ENCODE assay signal across 2 cellular contexts in the genomic region with DNA sequence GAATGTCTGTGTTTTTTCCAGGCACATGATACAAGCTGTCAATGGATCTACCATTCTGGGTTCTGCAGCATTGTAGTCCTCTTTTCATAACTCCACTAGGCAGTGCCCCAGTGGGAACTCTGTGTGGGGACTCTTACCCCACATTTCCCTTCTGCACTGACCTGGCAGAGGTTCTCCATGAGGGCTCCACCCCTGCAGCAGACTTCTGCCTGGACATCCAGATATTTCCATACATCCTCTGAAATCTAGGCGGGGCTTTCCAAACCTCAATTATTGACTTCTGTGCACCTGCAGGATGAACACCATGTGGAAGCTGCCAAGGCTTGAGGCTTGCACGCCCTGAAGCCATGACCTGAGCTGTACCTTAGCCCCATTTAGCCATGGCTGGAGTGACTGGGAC.
A peak's percentile ranks its signal among the peaks of the same experiment; 100 is the strongest.
TF ChIP-seq lines count a peak whose summit lies in the region.

No MANE protein-coding gene starts in this region.

TF ChIP-seq in HepG2, 621 proteins besides CTCF, POLR2A, EP300 and RAD21:
- 0 out of 2 replicates have a peak, but pooled peaks have one; percentile 47 for TF ChIP-seq CBX5 (CRISPR knock-in tag; IDR thresholded peaks at IDR 0.05; ENCODE audit: borderline replicate concordance)
- TF ChIP-seq ZNF788 (CRISPR knock-in tag; IDR thresholded peaks at IDR 0.05; ENCODE audit: borderline replicate concordance), result peak; percentile 63; the same call in 1 of the 2 replicates
- TF ChIP-seq, protein P1, sequence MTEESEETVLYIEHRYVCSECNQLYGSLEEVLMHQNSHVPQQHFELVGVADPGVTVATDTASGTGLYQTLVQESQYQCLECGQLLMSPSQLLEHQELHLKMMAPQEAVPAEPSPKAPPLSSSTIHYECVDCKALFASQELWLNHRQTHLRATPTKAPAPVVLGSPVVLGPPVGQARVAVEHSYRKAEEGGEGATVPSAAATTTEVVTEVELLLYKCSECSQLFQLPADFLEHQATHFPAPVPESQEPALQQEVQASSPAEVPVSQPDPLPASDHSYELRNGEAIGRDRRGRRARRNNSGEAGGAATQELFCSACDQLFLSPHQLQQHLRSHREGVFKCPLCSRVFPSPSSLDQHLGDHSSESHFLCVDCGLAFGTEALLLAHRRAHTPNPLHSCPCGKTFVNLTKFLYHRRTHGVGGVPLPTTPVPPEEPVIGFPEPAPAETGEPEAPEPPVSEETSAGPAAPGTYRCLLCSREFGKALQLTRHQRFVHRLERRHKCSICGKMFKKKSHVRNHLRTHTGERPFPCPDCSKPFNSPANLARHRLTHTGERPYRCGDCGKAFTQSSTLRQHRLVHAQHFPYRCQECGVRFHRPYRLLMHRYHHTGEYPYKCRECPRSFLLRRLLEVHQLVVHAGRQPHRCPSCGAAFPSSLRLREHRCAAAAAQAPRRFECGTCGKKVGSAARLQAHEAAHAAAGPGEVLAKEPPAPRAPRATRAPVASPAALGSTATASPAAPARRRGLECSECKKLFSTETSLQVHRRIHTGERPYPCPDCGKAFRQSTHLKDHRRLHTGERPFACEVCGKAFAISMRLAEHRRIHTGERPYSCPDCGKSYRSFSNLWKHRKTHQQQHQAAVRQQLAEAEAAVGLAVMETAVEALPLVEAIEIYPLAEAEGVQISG (CRISPR knock-in tag; IDR thresholded peaks at IDR 0.05), result no peak
- peak; percentile 84; the same call in 1 of the 2 replicates for TF ChIP-seq SETDB1 (CRISPR knock-in tag; IDR thresholded peaks at IDR 0.05; ENCODE audit: borderline replicate concordance)
- no peak for TF ChIP-seq NFRKB (IDR thresholded peaks at IDR 0.05)
- no peak for TF ChIP-seq ZNF577 (CRISPR knock-in tag; IDR thresholded peaks at IDR 0.05; ENCODE audit: borderline replicate concordance, low read depth)
- peak; percentile 88 for TF ChIP-seq TOPORS (CRISPR knock-in tag; IDR thresholded peaks at IDR 0.05)
- TF ChIP-seq, protein P2, sequence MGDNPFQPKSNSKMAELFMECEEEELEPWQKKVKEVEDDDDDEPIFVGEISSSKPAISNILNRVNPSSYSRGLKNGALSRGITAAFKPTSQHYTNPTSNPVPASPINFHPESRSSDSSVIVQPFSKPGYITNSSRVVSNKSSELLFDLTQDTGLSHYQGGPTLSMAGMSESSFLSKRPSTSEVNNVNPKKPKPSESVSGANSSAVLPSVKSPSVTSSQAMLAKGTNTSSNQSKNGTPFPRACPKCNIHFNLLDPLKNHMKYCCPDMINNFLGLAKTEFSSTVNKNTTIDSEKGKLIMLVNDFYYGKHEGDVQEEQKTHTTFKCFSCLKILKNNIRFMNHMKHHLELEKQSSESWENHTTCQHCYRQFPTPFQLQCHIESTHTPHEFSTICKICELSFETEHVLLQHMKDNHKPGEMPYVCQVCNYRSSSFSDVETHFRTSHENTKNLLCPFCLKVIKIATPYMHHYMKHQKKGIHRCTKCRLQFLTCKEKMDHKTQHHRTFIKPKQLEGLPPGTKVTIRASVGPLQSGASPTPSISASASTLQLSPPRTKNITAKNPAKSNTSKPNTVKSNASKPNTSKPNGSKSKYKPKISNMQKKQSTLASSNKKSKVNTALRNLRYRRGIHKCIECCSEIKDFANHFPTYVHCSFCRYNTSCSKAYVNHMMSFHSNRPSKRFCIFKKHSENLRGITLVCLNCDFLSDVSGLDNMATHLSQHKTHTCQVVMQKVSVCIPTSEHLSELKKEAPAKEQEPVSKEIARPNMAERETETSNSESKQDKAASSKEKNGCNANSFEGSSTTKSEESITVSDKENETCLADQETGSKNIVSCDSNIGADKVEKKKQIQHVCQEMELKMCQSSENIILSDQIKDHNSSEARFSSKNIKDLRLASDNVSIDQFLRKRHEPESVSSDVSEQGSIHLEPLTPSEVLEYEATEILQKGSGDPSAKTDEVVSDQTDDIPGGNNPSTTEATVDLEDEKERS (CRISPR knock-in tag; IDR thresholded peaks at IDR 0.05), result peak; percentile 75; the same call in 1 of the 2 replicates
- no peak for TF ChIP-seq ZBTB7A (CRISPR knock-in tag; IDR thresholded peaks at IDR 0.05)
- no peak for TF ChIP-seq ZNF296 (CRISPR knock-in tag; conservative IDR thresholded peaks at IDR 0.05)
- TF ChIP-seq ZNF850 (CRISPR knock-in tag; conservative IDR thresholded peaks at IDR 0.05), result no peak
- TF ChIP-seq ZNF136 (CRISPR knock-in tag; IDR thresholded peaks at IDR 0.05; ENCODE audit: low read depth), result no peak
- TF ChIP-seq PHF21A (CRISPR knock-in tag; IDR thresholded peaks at IDR 0.05), result 0 out of 2 replicates have a peak, but pooled peaks have one; percentile 2

TF ChIP-seq in K562, 482 proteins besides CTCF, POLR2A, EP300 and RAD21:
- TF ChIP-seq ZFP36 (IDR thresholded peaks at IDR 0.05; ENCODE audit: low read depth, low read length, partially characterized antibody) (peak; percentile 23), CBX5 (IDR thresholded peaks at IDR 0.05; ENCODE audit: borderline replicate concordance, low read depth) (peak; percentile 75; the same call in 1 of the 2 replicates), BRD4 (IDR thresholded peaks at IDR 0.05) (no peak)
- TF ChIP-seq, protein P3, sequence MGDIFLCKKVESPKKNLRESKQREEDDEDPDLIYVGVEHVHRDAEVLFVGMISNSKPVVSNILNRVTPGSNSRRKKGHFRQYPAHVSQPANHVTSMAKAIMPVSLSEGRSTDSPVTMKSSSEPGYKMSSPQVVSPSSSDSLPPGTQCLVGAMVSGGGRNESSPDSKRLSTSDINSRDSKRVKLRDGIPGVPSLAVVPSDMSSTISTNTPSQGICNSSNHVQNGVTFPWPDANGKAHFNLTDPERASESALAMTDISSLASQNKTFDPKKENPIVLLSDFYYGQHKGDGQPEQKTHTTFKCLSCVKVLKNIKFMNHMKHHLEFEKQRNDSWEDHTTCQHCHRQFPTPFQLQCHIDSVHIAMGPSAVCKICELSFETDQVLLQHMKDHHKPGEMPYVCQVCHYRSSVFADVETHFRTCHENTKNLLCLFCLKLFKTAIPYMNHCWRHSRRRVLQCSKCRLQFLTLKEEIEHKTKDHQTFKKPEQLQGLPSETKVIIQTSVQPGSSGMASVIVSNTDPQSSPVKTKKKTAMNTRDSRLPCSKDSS (IDR thresholded peaks at IDR 0.05; ENCODE audit: low read depth, partially characterized antibody), result peak; percentile 22
